24 cellular contexts compared by ENCODE assay signal in genomic region chr1:21633992-21634475, GRCh38. TPM values are rescaled to one million over a fixed set of nuclear protein-coding genes. Genes with fewer than 3 reads are reported as not detected.
DNase-seq lines count a peak whose midpoint lies in the region; ATAC-seq and TF ChIP-seq lines count a peak whose summit lies in the region.
"Had no signal": no experiment of that assay in that cellular context is flagged by ENCODE, and none has a peak within 500 bp of the region (broad histone marks: within the 10 kb centered on the region; RNA-seq: fewer than 3 reads in every experiment).

No MANE protein-coding gene starts in this region.

- H2BK12ac ChIP-seq in neuronal stem cell (ENCODE audit: low read length): no peak overlapping the region

- ATAC-seq in left ventricle myocardium superior: no peak
- ATAC-seq: left cardiac atrium; stimulated activated naive B cell treated with anti-CD40 and anti-IgM and Interleukin-4, amounts not matched to agents 10 μg/mL and 1 μg/mL and 100 μg/mL, for 72 hours; T-cell had no signal

- H3K18ac ChIP-seq in neuronal stem cell (ENCODE audit: low read length): peak overlapping the region; percentile 13

- no CpG with 5 or more reads among the region's 11 CpGs for WGBS in neuronal stem cell (ENCODE audit: extremely low coverage in 2 of 2, insufficient read length in 2 of 2, insufficient replicate concordance in 1 of 2), 2 donors

- H4K20me1 ChIP-seq in MM.1S (ENCODE audit: insufficient read depth, low read length): no peaks in the 10 kb centered on the region

- intact Hi-C loops in left ventricle myocardium superior (cut with micrococcal nuclease): no loop called here

- no peak overlapping the region for H3K4ac ChIP-seq in neuronal stem cell (ENCODE audit: low read length)

- H3K36me3 ChIP-seq in neuronal stem cell (replicated peaks in 1 of 2; ENCODE audit: control insufficient read depth in 2 of 2, insufficient read depth in 2 of 2, low read length in 2 of 2): no peaks in the 10 kb centered on the region
- no peaks in the 10 kb centered on the region for H3K36me3 ChIP-seq in brain microvascular endothelial cell (replicated peaks)
- no peaks in the 10 kb centered on the region for H3K36me3 ChIP-seq in MM.1S (replicated peaks; ENCODE audit: insufficient read depth, low read length)
- H3K36me3 ChIP-seq: BLaER1, tibial artery had no signal

- H3K9me3 ChIP-seq in neuronal stem cell (replicated peaks in 1 of 2; ENCODE audit: control insufficient read depth in 2 of 2, insufficient read depth in 1 of 2, low read depth in 1 of 2, low read length in 2 of 2) (no peaks in the 10 kb centered on the region), MM.1S (replicated peaks; ENCODE audit: insufficient read depth, low read length) (no peaks in the 10 kb centered on the region)
- H3K9me3 ChIP-seq: BLaER1, tibial artery had no signal

- no peaks in the 10 kb centered on the region for H3K9me2 ChIP-seq in MM.1S (replicated peaks; ENCODE audit: insufficient read depth, low read length)

- no peak overlapping the region for H3K14ac ChIP-seq in neuronal stem cell (ENCODE audit: low read length)

- H2AFZ ChIP-seq in neuronal stem cell (ENCODE audit: low read length) (no peak overlapping the region), MM.1S (ENCODE audit: low read length) (no peak overlapping the region)

- peak overlapping the region; percentile 68 for H2BK5ac ChIP-seq in neuronal stem cell (ENCODE audit: low read length)

- H3K27ac ChIP-seq in 22Rv1: peak overlapping the region; percentile 80
- no peak overlapping the region for H3K27ac ChIP-seq in neuronal stem cell (replicated peaks; ENCODE audit: low read length)
- no peak overlapping the region for H3K27ac ChIP-seq in brain microvascular endothelial cell
- H3K27ac ChIP-seq in MM.1S (ENCODE audit: low read length): no peak overlapping the region
- H3K27ac ChIP-seq: BLaER1, epithelial cell of prostate, skin epidermis, tibial artery had no signal

- H2AK5ac ChIP-seq in neuronal stem cell (ENCODE audit: low read depth, low read length): peak overlapping the region; percentile 80

- DNase-seq in LNCaP clone FGC (ENCODE audit: low read depth): peak; percentile 58
- DNase-seq in iPS-NIHi11 (ENCODE audit: low spot score): peak; percentile 28
- no peak for DNase-seq in neuronal stem cell (ENCODE audit: low spot score)
- no peak for DNase-seq in left ventricle myocardium superior
- DNase-seq in stimulated activated naive CD4-positive, alpha-beta T cell treated with Interleukin-2 at 50 U/mL for 16 hours (lab: John Stamatoyannopoulos, UW): no peak
- DNase-seq in brain microvascular endothelial cell: no peak
- DNase-seq in MM.1S: no peak
- DNase-seq: activated CD4-positive, alpha-beta T cell treated with anti-CD3 and anti-CD28 coated beads, Interleukin-2, amount 10 ng/mL, durations not matched to agents 24 days and 14 days; aorta; dorsolateral prefrontal cortex; head of caudate nucleus; left cardiac atrium; midbrain; NCI-H1436 treated with DMSO at 0.1 percent for 48 hours; NCI-H226; NCI-H774; stimulated activated CD4-positive, alpha-beta T cell treated with anti-CD3 and anti-CD28 coated beads, Interleukin-1b, Interleukin-23, amount 100 ng/mL, for 48 hours; stimulated activated naive B cell treated with anti-CD40 and anti-IgM and Interleukin-4, amounts not matched to agents 10 μg/mL and 1 μg/mL and 100 μg/mL, for 72 hours; T-cell; tibial artery had no signal

- no peak overlapping the region for H4K8ac ChIP-seq in neuronal stem cell (ENCODE audit: low read depth, low read length)

- H3K4me1 ChIP-seq in neuronal stem cell (ENCODE audit: control insufficient read depth in 2 of 2, insufficient read depth in 1 of 2, low read depth in 1 of 2, low read length in 2 of 2) (peaks cover 16 to 21% of the 10 kb centered on the region in 2 donors), MM.1S (ENCODE audit: low read length) (no peaks in the 10 kb centered on the region)
- H3K4me1 ChIP-seq: BLaER1 had no signal

- H2BK15ac ChIP-seq in neuronal stem cell (ENCODE audit: low read length): peak overlapping the region; percentile 38

- H4K91ac ChIP-seq in neuronal stem cell (ENCODE audit: low read depth, low read length, poor library complexity): no peak overlapping the region

- H3K23ac ChIP-seq in neuronal stem cell (ENCODE audit: low read depth, low read length, poor library complexity): no peak overlapping the region

- no peaks in the 10 kb centered on the region for H3F3A ChIP-seq in MM.1S (ENCODE audit: insufficient read depth, low read length)

- H3K4me3 ChIP-seq in LNCaP clone FGC (ENCODE audit: low read depth, low read length) (no peak overlapping the region), neuronal stem cell (ENCODE audit: low read length in 2 of 2) (no peak overlapping the region), brain microvascular endothelial cell (ENCODE audit: low read depth, low read length) (no peak overlapping the region), MM.1S (ENCODE audit: low read length) (no peak overlapping the region)
- H3K4me3 ChIP-seq: BLaER1, dorsolateral prefrontal cortex, skin epidermis, tibial artery had no signal

- H3K9ac ChIP-seq in neuronal stem cell (ENCODE audit: low read depth, low read length, poor library complexity) (no peak overlapping the region), MM.1S (ENCODE audit: low read length) (no peak overlapping the region)
- H3K9ac ChIP-seq: BLaER1 had no signal

- H3K79me1 ChIP-seq in neuronal stem cell (ENCODE audit: low read depth, low read length): peaks cover 2% of the 10 kb centered on the region

- TF ChIP-seq CTCF in 22Rv1 (IDR thresholded peaks at IDR 0.05): no peak
- no peak for TF ChIP-seq CTCF in LNCaP clone FGC (IDR thresholded peaks at IDR 0.05; ENCODE audit: control insufficient read depth, extremely low read depth, insufficient read depth)
- TF ChIP-seq CTCF in brain microvascular endothelial cell (IDR thresholded peaks at IDR 0.05; ENCODE audit: low read depth, low read length, missing control alignments): no peak
- no peak for TF ChIP-seq CTCF in MM.1S (IDR thresholded peaks at IDR 0.05; ENCODE audit: low read length)

- H3K4me2 ChIP-seq in neuronal stem cell (ENCODE audit: insufficient read depth, low read length, poor library complexity, severe bottlenecking) (no peak overlapping the region), MM.1S (ENCODE audit: low read depth, low read length) (no peak overlapping the region)
- H3K4me2 ChIP-seq: BLaER1 had no signal

- peaks cover 0 to 7% (median 0%) of the 10 kb centered on the region in 3 experiments for H3K27me3 ChIP-seq in neuronal stem cell (ENCODE audit: control insufficient read depth in 3 of 3, insufficient read depth in 3 of 3, low read depth in 1 of 3, low read length in 3 of 3)
- H3K27me3 ChIP-seq in brain microvascular endothelial cell (replicated peaks): peaks cover 12% of the 10 kb centered on the region
- H3K27me3 ChIP-seq in MM.1S (replicated peaks; ENCODE audit: insufficient read depth, low read length): peaks cover 89% of the 10 kb centered on the region
- H3K27me3 ChIP-seq: BLaER1, dorsolateral prefrontal cortex had no signal

- H2BK120ac ChIP-seq in neuronal stem cell (ENCODE audit: low read depth, low read length): peak overlapping the region; percentile 57

- H3K79me2 ChIP-seq in MM.1S (ENCODE audit: low read length): no peaks in the 10 kb centered on the region

- in situ Hi-C loops in brain microvascular endothelial cell (cut with HindIII; ENCODE audit: low pct_ligation_motif_present, low sequenced_read_pairs): no loop called here

RNA-seq across cellular contexts. Expression of gene RAP1GAP, which starts 35.1 kb away (rescaled TPM):
- polyA plus RNA-seq in neuronal stem cell (2013, experiment 1 of 2): 3.2 TPM
- polyA plus RNA-seq in neuronal stem cell (2013, experiment 2 of 2): 3.1 TPM
- total RNA-seq in left ventricle myocardium superior: 3.4 TPM

Comparison
In these comparisons a context has a peak if more than half of its experiments do, and no peak if none do; other contexts are left out.
1. DNase-seq: peak in LNCaP clone FGC (single experiment) and iPS-NIHi11 (single experiment); none in neuronal stem cell (single experiment), left ventricle myocardium superior (single experiment), stimulated activated naive CD4-positive, alpha-beta T cell treated with Interleukin-2 at 50 U/mL for 16 hours (single experiment), brain microvascular endothelial cell (single experiment) and MM.1S (single experiment).